ENCODE assay signal across 8 cellular contexts in genomic region chr4:70901984-70902576, GRCh38. TPM values are rescaled to one million over a fixed set of nuclear protein-coding genes. Genes with fewer than 3 reads are reported as not detected.
DNase-seq lines count a peak whose midpoint lies in the region; FAIRE-seq and TF ChIP-seq lines count a peak whose summit lies in the region.

Gene MOB1B (plus strand): TSS chr4:70902369. CDS start chr4:70902537, 168 bp downstream.

- TF ChIP-seq POLR2A in H54 (IDR thresholded peaks at IDR 0.05; ENCODE audit: low read depth, low read length) (peak; percentile 82), suprapubic skin (IDR thresholded peaks at IDR 0.05) (no peak)

- H3K27me3 ChIP-seq in suprapubic skin, result no peaks in the 10 kb centered on the region

- peaks cover 31% of the 10 kb centered on the region for H3K4me1 Mint-ChIP-seq in activated naive CD4-positive, alpha-beta T cell treated with anti-CD3 and anti-CD28 coated beads for 36 hours (ENCODE audit: low read depth)

- no peaks in the 10 kb centered on the region for H3K27me3 Mint-ChIP-seq in activated naive CD4-positive, alpha-beta T cell treated with anti-CD3 and anti-CD28 coated beads for 36 hours (ENCODE audit: low read depth)

- no peak for TF ChIP-seq EP300 in suprapubic skin (IDR thresholded peaks at IDR 0.05)

- H3K9me3 Mint-ChIP-seq in activated naive CD4-positive, alpha-beta T cell treated with anti-CD3 and anti-CD28 coated beads for 36 hours, result no peaks in the 10 kb centered on the region

- peaks cover 6% of the 10 kb centered on the region for H3K36me3 ChIP-seq in suprapubic skin

- no peaks in the 10 kb centered on the region for H3K9me3 ChIP-seq in suprapubic skin

- peak within 1 kb of the TSS; percentile 92 for H3K4me3 ChIP-seq in suprapubic skin

- peak within 1 kb of the TSS; percentile 88 for H3K4me3 Mint-ChIP-seq in activated naive CD4-positive, alpha-beta T cell treated with anti-CD3 and anti-CD28 coated beads for 36 hours

- H3K4me1 ChIP-seq in suprapubic skin, result peaks cover 12% of the 10 kb centered on the region

- CTCF ChIA-PET in activated naive CD4-positive, alpha-beta T cell treated with anti-CD3 and anti-CD28 coated beads for 36 hours (lab: Charles Lee), result interaction anchor here (0.6 to 1.7 kb wide), 7 partner anchors 12 to 250 kb away, joined by 3 to 7 read pairs (median 3); no protein-coding TSS in a partner anchor

- no peak for FAIRE-seq in H54 (lab: Jason Lieb, UNC)

- peak within 1 kb of the TSS; percentile 83 for H3K27ac ChIP-seq in suprapubic skin

- DNase-seq in GDM1 (lab: John Stamatoyannopoulos, UW) (peak; percentile 83), H54 (ENCODE audit: insufficient read length, low spot score) (peak; percentile 68), M059J (ENCODE audit: low read depth) (peak; percentile 78), SK-MEL-5 (ENCODE audit: low read depth, low spot score) (peak; percentile 88), germinal center (ENCODE audit: low spot score) (peak; percentile 91), nucleus accumbens (lab: John Stamatoyannopoulos, UW) (peak in 55 of 56 donors; percentile 16 to 89 (median 73)), suprapubic skin (ENCODE audit: low spot score in 2 of 2) (peak; percentile 92 to 95)
- peak; percentile 92 for DNase-seq in activated naive CD4-positive, alpha-beta T cell treated with anti-CD3 and anti-CD28 coated beads for 36 hours

- peak within 1 kb of the TSS; percentile 54 for H3K27ac Mint-ChIP-seq in activated naive CD4-positive, alpha-beta T cell treated with anti-CD3 and anti-CD28 coated beads for 36 hours

- TF ChIP-seq CTCF in suprapubic skin (IDR thresholded peaks at IDR 0.05), result peak in 1 of 2 donors; percentile 38

- intact Hi-C loops in activated naive CD4-positive, alpha-beta T cell treated with anti-CD3 and anti-CD28 coated beads for 36 hours (cut with micrococcal nuclease), result loop anchor here (1.0 to 2.0 kb wide), 7 partner anchors 25 to 214 kb away; partner anchors contain the start of genes DCK, GRSF1 and UTP3

- peaks cover 14% of the 10 kb centered on the region for H3K36me3 Mint-ChIP-seq in activated naive CD4-positive, alpha-beta T cell treated with anti-CD3 and anti-CD28 coated beads for 36 hours (ENCODE audit: low read depth)

- in situ Hi-C loops in SK-MEL-5 (cut with HindIII; ENCODE audit: low pct_unique_long_range_greater_than_20kb, low sequenced_read_pairs), result no loop called here

- WGBS in suprapubic skin, result 0% methylated on average over 32 of the region's 47 CpGs

RNA-seq across cellular contexts. Expression of gene MOB1B, which starts in this region (rescaled TPM):
- 3.5 and 7.4 TPM in 2 replicates for total RNA-seq in M059J (2014; rRNA removed; shearing (Covaris generic))
- 23.3 and 27.1 TPM in 2 replicates for total RNA-seq in SK-MEL-5 (2014; rRNA removed; shearing (Covaris generic))
- 38.5 and 54.3 TPM in 2 replicates for polyA plus RNA-seq in SK-MEL-5 (2015; cell fraction: cytosol; rRNA removed)
- polyA plus RNA-seq in SK-MEL-5 (2015; cell fraction: nucleus; rRNA removed), result 69.4 and 69.6 TPM in 2 replicates
- 10 to 100 TPM; 14.4 to 16.2 TPM for total RNA-seq in activated naive CD4-positive, alpha-beta T cell treated with anti-CD3 and anti-CD28 coated beads for 36 hours
- total RNA-seq in suprapubic skin, result 10 to 100 TPM in 3 of 4 donors, 1 to 10 TPM in 1; 9.5 to 20.8 (median 15.0) TPM

Comparison
In these comparisons a context has a peak if more than half of its experiments do, and no peak if none do; other contexts are left out.
1. Peak in every context shown above with its lines: DNase-seq, H3K4me3 ChIP-seq and H3K27ac ChIP-seq.